In the genomic region with DNA sequence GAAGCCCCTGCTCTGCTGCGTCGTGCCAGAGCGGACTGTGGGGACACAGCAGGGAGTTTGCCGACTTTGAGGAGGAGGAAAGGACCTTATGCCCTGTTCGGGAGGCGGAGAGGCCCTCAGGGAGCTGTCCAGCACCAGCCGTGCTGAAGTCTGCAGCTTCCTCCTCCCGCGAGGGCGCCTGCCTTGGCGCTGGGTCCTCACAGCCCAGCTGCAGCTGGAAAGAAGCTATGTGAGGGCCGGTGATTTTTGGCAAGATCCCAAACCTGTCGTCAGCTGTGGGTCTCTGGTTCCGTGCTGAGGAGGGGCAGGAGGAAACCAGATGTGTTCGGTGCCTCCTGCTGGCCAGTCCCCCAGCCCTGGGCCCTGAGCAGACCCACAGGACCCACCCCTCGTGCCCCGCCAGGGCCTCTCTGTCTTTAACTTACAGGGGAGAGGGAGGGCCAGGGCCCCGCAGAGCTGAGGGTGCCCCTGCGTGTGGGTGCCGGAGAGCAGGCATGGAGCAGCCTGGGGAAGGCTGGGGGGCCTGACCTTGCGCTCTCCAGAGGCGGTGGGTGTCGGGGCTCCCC, we compare ENCODE assay signal across 8 cellular contexts. TPM values are rescaled to one million over a fixed set of nuclear protein-coding genes. Genes with fewer than 3 reads are reported as not detected.
DNase-seq lines count a peak whose midpoint lies in the region; ATAC-seq and TF ChIP-seq lines count a peak whose summit lies in the region.

No MANE protein-coding gene starts in this region.

- H3K4me3 ChIP-seq in LNCaP clone FGC (ENCODE audit: low read depth, low read length) = no peak overlapping the region

- DNase-seq in DMS79 (lab: John Stamatoyannopoulos, UW) (peak; percentile 48), LNCaP clone FGC (ENCODE audit: low read depth) (peak; percentile 27), epidermal melanocyte (ENCODE audit: insufficient read length, low spot score) (peak; percentile 89), myocyte (ENCODE audit: low read depth) (peak; percentile 75), NCI-H1694 (lab: John Stamatoyannopoulos, UW) (no peak)
- peak; percentile 66 for DNase-seq in activated CD4-positive, alpha-beta T cell treated with anti-CD3 and anti-CD28 coated beads for 48 hours

- no peak for TF ChIP-seq CTCF in LNCaP clone FGC (IDR thresholded peaks at IDR 0.05; ENCODE audit: control insufficient read depth, extremely low read depth, insufficient read depth)

- no peak for ATAC-seq in GM18868 (IDR thresholded peaks at IDR 0.05; ENCODE audit: unreplicated experiment)
- ATAC-seq in HG03196 (IDR thresholded peaks at IDR 0.05; ENCODE audit: unreplicated experiment) = no peak

RNA-seq across cellular contexts. Expression of gene BRSK2, which starts 12.0 kb away (rescaled TPM):
- total RNA-seq in myocyte = 0.21 and 0.70 TPM in 2 replicates
- 1.1 TPM for polyA plus RNA-seq in myocyte (2012)
